In the genomic region with DNA sequence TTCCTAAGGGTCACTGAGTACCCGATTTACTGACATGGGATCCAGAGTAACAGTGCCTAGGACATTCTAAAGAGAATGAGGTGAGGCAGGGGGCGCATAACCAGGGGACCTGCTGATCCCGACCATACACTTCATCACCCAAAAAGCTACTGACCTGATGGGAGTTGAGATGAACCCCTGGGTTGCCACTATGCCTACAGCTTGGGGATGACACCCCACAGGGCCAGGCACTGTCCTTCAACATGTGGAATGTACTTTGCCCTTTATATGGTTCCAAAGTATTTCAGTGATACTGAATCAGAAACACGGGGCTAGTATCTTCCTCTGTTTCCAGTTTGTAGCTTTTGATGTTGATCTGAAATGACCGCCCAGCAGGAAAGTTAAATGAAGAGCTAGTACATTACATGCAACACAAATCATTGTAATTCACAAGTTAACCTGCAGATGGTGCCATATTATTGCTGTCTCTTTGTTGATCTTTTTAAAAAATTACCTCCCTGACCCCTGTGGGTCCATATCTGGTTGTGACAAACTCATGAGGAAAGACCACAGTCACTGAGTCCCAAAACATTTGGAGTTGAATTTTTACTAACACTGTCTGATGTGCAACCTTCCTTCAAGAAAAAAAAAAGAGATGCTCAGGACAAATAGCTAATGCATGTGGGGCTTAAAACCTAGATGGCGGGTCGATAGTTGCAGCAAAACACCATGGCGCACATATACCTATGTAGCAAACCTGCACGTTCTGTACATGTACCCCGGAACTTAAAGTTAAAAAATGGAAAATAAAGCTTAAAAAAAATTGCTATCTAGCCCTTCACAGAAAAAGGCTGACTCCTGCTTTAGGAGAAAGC, we compare ENCODE assay signal across 9 cellular contexts. TPM values are rescaled to one million over a fixed set of nuclear protein-coding genes. Genes with fewer than 3 reads are reported as not detected.
DNase-seq lines count a peak whose midpoint lies in the region; ATAC-seq, FAIRE-seq and TF ChIP-seq lines count a peak whose summit lies in the region.
"Had no signal": no experiment of that assay in that cellular context is flagged by ENCODE, and none has a peak within 500 bp of the region (broad histone marks: within the 10 kb centered on the region; RNA-seq: fewer than 3 reads in every experiment).

No MANE protein-coding gene starts in this region.

- H3K79me2 ChIP-seq in PC-3 (ENCODE audit: low read length) = no peaks in the 10 kb centered on the region
- no peaks in the 10 kb centered on the region for H3K79me2 ChIP-seq in endothelial cell of umbilical vein (ENCODE audit: control insufficient read depth, insufficient read depth, low read length)
- H3K79me2 ChIP-seq in osteoblast (ENCODE audit: insufficient read depth, low read length) = no peaks in the 10 kb centered on the region

- H3K4me1 ChIP-seq in heart right ventricle (no peaks in the 10 kb centered on the region), PC-3 (ENCODE audit: insufficient read depth, low read length) (peaks cover 9% of the 10 kb centered on the region), endothelial cell of umbilical vein (ENCODE audit: control insufficient read depth, extremely low read depth, insufficient read depth, low read length) (no peaks in the 10 kb centered on the region), osteoblast (ENCODE audit: insufficient read depth, low read length) (no peaks in the 10 kb centered on the region)

- 57 to 60% methylated on average over 10 of the region's 10 CpGs for WGBS in heart right ventricle, 2 donors

- CTCF ChIA-PET in PC-3 (lab: Charles Lee) = interaction anchor here (0.5 to 1.5 kb wide), 13 partner anchors 8 to 1771 kb away, joined by 3 to 9 read pairs (median 4); partner anchors contain the start of genes C6orf52 and PAK1IP1
- CTCF ChIA-PET in endothelial cell of umbilical vein (lab: Charles Lee) = interaction anchor here (0.7 to 5.5 kb wide), 57 partner anchors 9 to 1495 kb away, joined by 3 to 178 read pairs (median 5); partner anchors contain the start of genes C6orf52, MAK, PAK1IP1 and TMEM14B

- H4K20me1 ChIP-seq in PC-3 (ENCODE audit: low read length) = no peaks in the 10 kb centered on the region
- no peaks in the 10 kb centered on the region for H4K20me1 ChIP-seq in endothelial cell of umbilical vein (replicated peaks; ENCODE audit: control insufficient read depth, extremely low read depth, insufficient read depth, low read length)
- no peaks in the 10 kb centered on the region for H4K20me1 ChIP-seq in osteoblast (ENCODE audit: insufficient read depth, low read length)

- no peak for ATAC-seq in heart right ventricle
- ATAC-seq in left ventricle myocardium superior = no peak
- peak; percentile 69 for ATAC-seq in HG03378 (IDR thresholded peaks at IDR 0.05; ENCODE audit: unreplicated experiment)
- ATAC-seq in PC-3 = peak; percentile 57
- no peak for ATAC-seq in HG02973 (IDR thresholded peaks at IDR 0.05; ENCODE audit: unreplicated experiment)
- no peak for ATAC-seq in HG02840 (IDR thresholded peaks at IDR 0.05; ENCODE audit: low FRiP score, unreplicated experiment)

- DNase-seq in heart right ventricle (no peak), left ventricle myocardium superior (no peak), PC-3 (peak; percentile 77), endothelial cell of umbilical vein (ENCODE audit: low read depth, low spot score) (peak; percentile 52), osteoblast (ENCODE audit: insufficient read length, low spot score, missing footprints) (no peak)

- dilution Hi-C loops in endothelial cell of umbilical vein (cut with MboI; ENCODE audit: extremely low pct_ligation_motif_present, low sequenced_read_pairs) = no loop called here

- BruUV-seq in PC-3 (replicated peaks; lab: Mats Ljungman, UMichigan) (no TSS peak), endothelial cell of umbilical vein (replicated peaks; lab: Mats Ljungman, UMichigan) (no TSS peak)

- FAIRE-seq in endothelial cell of umbilical vein (lab: Jason Lieb, UNC) = peak; percentile 88

- no peaks in the 10 kb centered on the region for H3K9me2 ChIP-seq in PC-3 (replicated peaks; ENCODE audit: low read length)

- TF ChIP-seq CTCF in heart right ventricle (IDR thresholded peaks at IDR 0.05) = peak; percentile 34 to 70 (median 59)
- TF ChIP-seq CTCF in PC-3 (conservative IDR thresholded peaks at IDR 0.05; ENCODE audit: low read depth, low read length) = peak; percentile 85
- TF ChIP-seq CTCF in endothelial cell of umbilical vein (IDR thresholded peaks at IDR 0.05; ENCODE audit: extremely low read depth in 1 of 2, insufficient read depth in 1 of 2, low read depth in 1 of 2, low read length in 2 of 2) = peak; percentile 35 to 42
- TF ChIP-seq CTCF in osteoblast (IDR thresholded peaks at IDR 0.05; ENCODE audit: extremely low read depth, low read depth, low read length) = peak; percentile 61

- H3K27me3 ChIP-seq in heart right ventricle (peaks cover 0 to 10% (median 0%) of the 10 kb centered on the region in 7 donors), PC-3 (ENCODE audit: low read length) (no peaks in the 10 kb centered on the region), endothelial cell of umbilical vein (ENCODE audit: control insufficient read depth in 2 of 2, insufficient read depth in 2 of 2, low read length in 2 of 2) (no peaks in the 10 kb centered on the region), osteoblast (ENCODE audit: insufficient read depth, low read length) (no peaks in the 10 kb centered on the region)

- H2AFZ ChIP-seq in PC-3 (ENCODE audit: low read length) (no peak overlapping the region), endothelial cell of umbilical vein (ENCODE audit: low read depth, low read length) (no peak overlapping the region), osteoblast (ENCODE audit: low read length) (no peak overlapping the region)

- no peak overlapping the region for H3K9ac ChIP-seq in PC-3 (ENCODE audit: low read length)
- H3K9ac ChIP-seq in endothelial cell of umbilical vein (replicated peaks; ENCODE audit: extremely low read depth, insufficient read depth, low read length) = no peak overlapping the region

- no peak overlapping the region for H3K4me2 ChIP-seq in PC-3 (ENCODE audit: low read length)
- no peak overlapping the region for H3K4me2 ChIP-seq in endothelial cell of umbilical vein (ENCODE audit: insufficient read depth, low read length)
- H3K4me2 ChIP-seq in osteoblast (ENCODE audit: insufficient read depth, low read length) = no peak overlapping the region

- H3K4me3 ChIP-seq in heart right ventricle (no peak overlapping the region), PC-3 (ENCODE audit: low read length) (no peak overlapping the region), endothelial cell of umbilical vein (replicated peaks in 1 of 3; ENCODE audit: insufficient read depth in 1 of 3, low read depth in 1 of 3, low read length in 3 of 3) (no peak overlapping the region), osteoblast (ENCODE audit: insufficient read depth, low read length) (no peak overlapping the region)

- intact Hi-C loops in heart right ventricle (cut with DNase I) (loop anchor here (1.0 to 10.0 kb wide), 6 partner anchors 322 to 596 kb away; no protein-coding TSS in a partner anchor), left ventricle myocardium superior (cut with micrococcal nuclease) (loop anchor here (10.0 kb wide), 1 partner anchor 586 kb away; no protein-coding TSS in a partner anchor), PC-3 (cut with micrococcal nuclease) (loop anchor here (1.0 kb wide), 1 partner anchor 323 kb away; no protein-coding TSS in a partner anchor), endothelial cell of umbilical vein (cut with micrococcal nuclease) (loop anchor here (1.0 to 2.0 kb wide), 3 partner anchors 32 to 323 kb away; partner anchors contain the start of genes C6orf52 and PAK1IP1)

- H3F3A ChIP-seq in PC-3 (ENCODE audit: low read length, unreplicated experiment) = no peaks in the 10 kb centered on the region

- H3K36me3 ChIP-seq in heart right ventricle (no peaks in the 10 kb centered on the region), PC-3 (ENCODE audit: low read depth, low read length) (no peaks in the 10 kb centered on the region), endothelial cell of umbilical vein (ENCODE audit: control insufficient read depth in 2 of 2, extremely low read depth in 1 of 2, insufficient read depth in 2 of 2, low read length in 2 of 2) (no peaks in the 10 kb centered on the region), osteoblast (ENCODE audit: insufficient read depth, low read length) (no peaks in the 10 kb centered on the region)

- H3K27ac ChIP-seq in heart right ventricle (no peak overlapping the region), PC-3 (ENCODE audit: low read length) (no peak overlapping the region), endothelial cell of umbilical vein (ENCODE audit: insufficient read depth, low read depth, low read length) (no peak overlapping the region), osteoblast (ENCODE audit: low read depth, low read length) (no peak overlapping the region)
- H3K27ac ChIP-seq: epithelial cell of prostate had no signal

- TF ChIP-seq POLR2A in endothelial cell of umbilical vein (IDR thresholded peaks at IDR 0.05; ENCODE audit: low read depth, low read length) = no peak

- no peaks in the 10 kb centered on the region for H3K9me1 ChIP-seq in endothelial cell of umbilical vein (replicated peaks; ENCODE audit: control insufficient read depth, extremely low read depth, insufficient read depth, low read length)

- H3K9me3 ChIP-seq in heart right ventricle (peaks cover 0 to 3% (median 0%) of the 10 kb centered on the region in 11 donors), PC-3 (ENCODE audit: low read length) (no peaks in the 10 kb centered on the region), endothelial cell of umbilical vein (replicated peaks; ENCODE audit: control insufficient read depth, insufficient read depth, low read length) (no peaks in the 10 kb centered on the region), osteoblast (ENCODE audit: low read depth, low read length) (no peaks in the 10 kb centered on the region)

- POLR2A ChIA-PET in PC-3 (lab: Charles Lee; ENCODE audit: unreplicated experiment) (interaction anchor here (0.7 kb wide), 1 partner anchor 24 kb away, joined by 5 read pairs; no protein-coding TSS in a partner anchor), endothelial cell of umbilical vein (lab: Charles Lee) (no interaction called here)

TF ChIP-seq in endothelial cell of umbilical vein, 7 proteins besides CTCF, POLR2A, EP300 and RAD21:
- TF ChIP-seq POLR2AphosphoS5 (IDR thresholded peaks at IDR 0.05; ENCODE audit: insufficient read depth, low read depth, low read length) = no peak

RNA-seq across cellular contexts. Expression of gene GCNT2, which starts 42.7 kb away (rescaled TPM):
- total RNA-seq in heart right ventricle = 10 to 100 TPM; 22.2 to 67.9 (median 48.6) TPM
- polyA plus RNA-seq in heart right ventricle = 10 to 100 TPM in 1 of 2 donors, 1 to 10 TPM in 1; 5.1 to 13.5 TPM
- 41.8 TPM for total RNA-seq in left ventricle myocardium superior
- total RNA-seq in PC-3 (2014; rRNA removed) = 15.5 and 18.3 TPM in 2 replicates
- total RNA-seq in endothelial cell of umbilical vein = 10.9 and 11.4 TPM in 2 replicates
- polyA plus RNA-seq in endothelial cell of umbilical vein = 2.9 and 3.8 TPM in 2 replicates
- polyA plus RNA-seq in endothelial cell of umbilical vein (2011; cell fraction: cytosol; rRNA removed) = 4.4 and 4.5 TPM in 2 replicates
- polyA plus RNA-seq in endothelial cell of umbilical vein (2011; cell fraction: nucleus; rRNA removed) = 7.2 and 8.4 TPM in 2 replicates
- 10.8 and 14.7 TPM in 2 replicates for polyA plus RNA-seq in endothelial cell of umbilical vein (2012)
- polyA minus RNA-seq in endothelial cell of umbilical vein = 10.1 and 16.1 TPM in 2 replicates
- polyA minus RNA-seq in endothelial cell of umbilical vein (2011; cell fraction: cytosol; rRNA and poly(A)+ RNA removed) = 5.2 TPM
- 17.5 and 23.0 TPM in 2 replicates for polyA minus RNA-seq in endothelial cell of umbilical vein (2011; cell fraction: nucleus; rRNA and poly(A)+ RNA removed)
- 0.29 and 0.72 TPM in 2 replicates for total RNA-seq in osteoblast

Comparison
In these comparisons a context has a peak if more than half of its experiments do, and no peak if none do; other contexts are left out.
1. ATAC-seq: peak in HG03378 (single experiment) and PC-3 (single experiment); none in heart right ventricle (0 of 8), left ventricle myocardium superior (single experiment), HG02973 (single experiment) and HG02840 (single experiment).
2. DNase-seq: peak in PC-3 (single experiment) and endothelial cell of umbilical vein (single experiment); none in heart right ventricle (0 of 2), left ventricle myocardium superior (single experiment) and osteoblast (single experiment).
3. Peak in every context shown above with its lines, with median percentiles within 50 percentile points of each other: CTCF ChIP-seq.